ENCODE assay signal across 3 cellular contexts in genomic region chr6:79909517-79909916, GRCh38.
"Had no signal": no experiment of that assay in that cellular context is flagged by ENCODE, and none has a peak within 500 bp of the region (broad histone marks: within the 10 kb centered on the region; RNA-seq: fewer than 3 reads in every experiment).

No MANE protein-coding gene starts in this region.

- H3K4me3 ChIP-seq: GM12878 had no signal

- DNase-seq: GDM1, GF-D8 had no signal

- ATAC-seq: GM12878 had no signal
